In the genomic region with DNA sequence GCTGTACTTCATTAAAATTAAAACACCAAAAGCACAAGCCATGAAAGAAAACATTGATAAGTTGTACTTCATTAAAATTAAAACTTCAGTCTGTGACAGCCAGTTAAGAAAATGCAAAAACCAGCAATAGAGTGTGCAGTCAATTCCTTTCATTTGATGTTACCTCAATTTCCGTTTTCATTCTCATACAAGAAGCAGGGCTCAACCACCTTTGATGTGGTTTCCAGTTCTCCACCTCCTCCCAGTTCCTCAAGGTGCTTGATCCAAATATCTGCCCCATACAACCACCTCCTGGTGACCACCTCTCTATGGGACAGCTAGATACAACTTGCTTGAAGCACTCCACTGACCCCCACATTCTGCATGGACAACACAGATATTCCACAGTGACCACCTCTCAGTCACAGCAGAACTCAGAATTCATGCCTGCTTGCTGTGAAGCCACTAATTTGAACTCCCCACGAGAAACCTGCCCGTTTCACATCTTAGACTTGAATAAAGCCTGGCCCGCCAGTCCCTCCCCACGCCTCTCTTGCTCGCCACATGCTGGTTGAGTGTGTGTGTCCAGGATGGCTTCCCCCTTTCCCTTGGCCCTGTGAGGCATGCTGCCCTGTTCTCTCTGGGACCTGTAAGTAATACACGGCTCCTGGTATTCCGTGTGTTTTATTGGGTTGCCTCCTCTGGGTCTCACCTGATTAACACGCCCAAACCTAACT, we compare ENCODE assay signal across 1 cellular context.
TF ChIP-seq lines count a peak whose summit lies in the region.

No MANE protein-coding gene starts in this region.

TF ChIP-seq in WTC11, 78 proteins besides CTCF, POLR2A, EP300 and RAD21 (continued from another document):
- TF ChIP-seq, protein P1, sequence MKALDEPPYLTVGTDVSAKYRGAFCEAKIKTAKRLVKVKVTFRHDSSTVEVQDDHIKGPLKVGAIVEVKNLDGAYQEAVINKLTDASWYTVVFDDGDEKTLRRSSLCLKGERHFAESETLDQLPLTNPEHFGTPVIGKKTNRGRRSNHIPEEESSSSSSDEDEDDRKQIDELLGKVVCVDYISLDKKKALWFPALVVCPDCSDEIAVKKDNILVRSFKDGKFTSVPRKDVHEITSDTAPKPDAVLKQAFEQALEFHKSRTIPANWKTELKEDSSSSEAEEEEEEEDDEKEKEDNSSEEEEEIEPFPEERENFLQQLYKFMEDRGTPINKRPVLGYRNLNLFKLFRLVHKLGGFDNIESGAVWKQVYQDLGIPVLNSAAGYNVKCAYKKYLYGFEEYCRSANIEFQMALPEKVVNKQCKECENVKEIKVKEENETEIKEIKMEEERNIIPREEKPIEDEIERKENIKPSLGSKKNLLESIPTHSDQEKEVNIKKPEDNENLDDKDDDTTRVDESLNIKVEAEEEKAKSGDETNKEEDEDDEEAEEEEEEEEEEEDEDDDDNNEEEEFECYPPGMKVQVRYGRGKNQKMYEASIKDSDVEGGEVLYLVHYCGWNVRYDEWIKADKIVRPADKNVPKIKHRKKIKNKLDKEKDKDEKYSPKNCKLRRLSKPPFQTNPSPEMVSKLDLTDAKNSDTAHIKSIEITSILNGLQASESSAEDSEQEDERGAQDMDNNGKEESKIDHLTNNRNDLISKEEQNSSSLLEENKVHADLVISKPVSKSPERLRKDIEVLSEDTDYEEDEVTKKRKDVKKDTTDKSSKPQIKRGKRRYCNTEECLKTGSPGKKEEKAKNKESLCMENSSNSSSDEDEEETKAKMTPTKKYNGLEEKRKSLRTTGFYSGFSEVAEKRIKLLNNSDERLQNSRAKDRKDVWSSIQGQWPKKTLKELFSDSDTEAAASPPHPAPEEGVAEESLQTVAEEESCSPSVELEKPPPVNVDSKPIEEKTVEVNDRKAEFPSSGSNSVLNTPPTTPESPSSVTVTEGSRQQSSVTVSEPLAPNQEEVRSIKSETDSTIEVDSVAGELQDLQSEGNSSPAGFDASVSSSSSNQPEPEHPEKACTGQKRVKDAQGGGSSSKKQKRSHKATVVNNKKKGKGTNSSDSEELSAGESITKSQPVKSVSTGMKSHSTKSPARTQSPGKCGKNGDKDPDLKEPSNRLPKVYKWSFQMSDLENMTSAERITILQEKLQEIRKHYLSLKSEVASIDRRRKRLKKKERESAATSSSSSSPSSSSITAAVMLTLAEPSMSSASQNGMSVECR (CRISPR knock-in tag; IDR thresholded peaks at IDR 0.05; ENCODE audit: borderline replicate concordance): no peak
- TF ChIP-seq, protein P2, sequence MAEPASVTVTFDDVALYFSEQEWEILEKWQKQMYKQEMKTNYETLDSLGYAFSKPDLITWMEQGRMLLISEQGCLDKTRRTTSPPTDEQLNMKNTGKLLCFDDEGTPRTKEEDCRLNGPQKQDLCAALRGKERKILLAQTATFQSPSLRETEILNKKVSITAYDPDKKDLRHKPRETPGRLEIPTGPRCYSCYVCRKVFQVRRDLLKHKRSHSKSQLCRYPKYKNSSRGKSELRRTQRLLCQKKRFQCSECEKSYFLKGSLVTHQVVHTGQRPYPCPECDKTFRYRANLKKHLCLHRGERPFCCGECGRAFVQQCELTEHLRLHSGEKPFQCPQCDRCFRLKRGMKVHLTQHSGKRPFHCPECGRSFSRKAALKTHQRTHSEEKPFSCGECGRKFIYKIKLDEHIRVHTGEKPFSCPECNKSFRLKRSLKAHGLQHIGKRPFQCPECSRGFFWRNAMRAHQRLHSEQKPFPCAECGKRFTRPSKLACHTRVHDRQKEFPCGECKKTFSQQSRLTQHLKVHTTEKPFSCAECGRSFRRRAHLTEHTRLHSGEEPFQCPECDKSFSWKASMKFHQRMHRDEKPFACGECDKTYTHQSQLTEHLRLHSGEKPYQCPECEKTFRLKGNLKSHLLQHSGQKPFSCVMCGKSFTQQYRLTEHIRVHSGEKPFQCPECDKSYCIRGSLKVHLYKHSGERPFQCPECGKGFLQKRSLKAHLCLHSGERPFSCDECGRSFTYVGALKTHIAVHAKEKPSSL (CRISPR knock-in tag; conservative IDR thresholded peaks at IDR 0.05): no peak
- TF ChIP-seq, protein P3, sequence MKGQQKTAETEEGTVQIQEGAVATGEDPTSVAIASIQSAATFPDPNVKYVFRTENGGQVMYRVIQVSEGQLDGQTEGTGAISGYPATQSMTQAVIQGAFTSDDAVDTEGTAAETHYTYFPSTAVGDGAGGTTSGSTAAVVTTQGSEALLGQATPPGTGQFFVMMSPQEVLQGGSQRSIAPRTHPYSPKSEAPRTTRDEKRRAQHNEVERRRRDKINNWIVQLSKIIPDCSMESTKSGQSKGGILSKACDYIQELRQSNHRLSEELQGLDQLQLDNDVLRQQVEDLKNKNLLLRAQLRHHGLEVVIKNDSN (CRISPR knock-in tag; IDR thresholded peaks at IDR 0.05): no peak
- TF ChIP-seq RORB (CRISPR knock-in tag; IDR thresholded peaks at IDR 0.05) (no peak), GTF2I (CRISPR knock-in tag; conservative IDR thresholded peaks at IDR 0.05) (no peak), ELF4 (CRISPR knock-in tag; IDR thresholded peaks at IDR 0.05; ENCODE audit: low read depth) (no peak), SMAD4 (CRISPR knock-in tag; IDR thresholded peaks at IDR 0.05) (no peak), FOXP1 (CRISPR knock-in tag; IDR thresholded peaks at IDR 0.05; ENCODE audit: borderline replicate concordance) (no peak), ZNF416 (CRISPR knock-in tag; IDR thresholded peaks at IDR 0.05) (no peak), ZNF232 (CRISPR knock-in tag; IDR thresholded peaks at IDR 0.05) (no peak)
- TF ChIP-seq, protein P4, sequence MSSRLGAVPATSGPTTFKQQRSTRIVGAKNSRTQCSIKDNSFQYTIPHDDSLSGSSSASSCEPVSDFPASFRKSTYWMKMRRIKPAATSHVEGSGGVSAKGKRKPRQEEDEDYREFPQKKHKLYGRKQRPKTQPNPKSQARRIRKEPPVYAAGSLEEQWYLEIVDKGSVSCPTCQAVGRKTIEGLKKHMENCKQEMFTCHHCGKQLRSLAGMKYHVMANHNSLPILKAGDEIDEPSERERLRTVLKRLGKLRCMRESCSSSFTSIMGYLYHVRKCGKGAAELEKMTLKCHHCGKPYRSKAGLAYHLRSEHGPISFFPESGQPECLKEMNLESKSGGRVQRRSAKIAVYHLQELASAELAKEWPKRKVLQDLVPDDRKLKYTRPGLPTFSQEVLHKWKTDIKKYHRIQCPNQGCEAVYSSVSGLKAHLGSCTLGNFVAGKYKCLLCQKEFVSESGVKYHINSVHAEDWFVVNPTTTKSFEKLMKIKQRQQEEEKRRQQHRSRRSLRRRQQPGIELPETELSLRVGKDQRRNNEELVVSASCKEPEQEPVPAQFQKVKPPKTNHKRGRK (CRISPR knock-in tag; IDR thresholded peaks at IDR 0.05; ENCODE audit: borderline replicate concordance): no peak
- TF ChIP-seq, protein P5, sequence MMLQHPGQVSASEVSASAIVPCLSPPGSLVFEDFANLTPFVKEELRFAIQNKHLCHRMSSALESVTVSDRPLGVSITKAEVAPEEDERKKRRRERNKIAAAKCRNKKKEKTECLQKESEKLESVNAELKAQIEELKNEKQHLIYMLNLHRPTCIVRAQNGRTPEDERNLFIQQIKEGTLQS (CRISPR knock-in tag; conservative IDR thresholded peaks at IDR 0.05): no peak
